ENCODE assay signal across 23 cellular contexts in the genomic region with DNA sequence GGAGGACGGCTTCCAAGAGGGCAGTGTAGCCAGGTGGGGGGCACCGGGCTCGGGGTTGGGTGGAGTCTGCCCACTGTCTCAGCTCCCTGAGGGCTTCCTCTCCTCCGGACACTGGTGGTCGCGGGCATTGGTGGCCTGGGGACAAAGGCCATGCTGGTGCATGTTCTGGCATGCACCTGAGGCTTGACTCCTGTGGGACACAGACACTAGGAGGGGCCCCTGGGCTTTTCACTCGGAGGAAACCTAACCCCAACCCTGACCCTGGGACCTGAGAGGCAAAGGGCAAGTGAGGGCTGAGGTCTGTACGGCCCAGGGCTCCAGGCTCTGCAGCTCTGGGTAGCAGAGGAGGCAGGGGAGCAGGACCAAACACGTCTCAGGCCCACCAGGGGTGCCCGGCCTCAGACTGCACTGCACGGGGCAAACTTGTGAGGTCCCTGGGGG. TPM values are rescaled to one million over a fixed set of nuclear protein-coding genes. Genes with fewer than 3 reads are reported as not detected.
"Had no signal": no experiment of that assay in that cellular context is flagged by ENCODE, and none has a peak within 500 bp of the region (broad histone marks: within the 10 kb centered on the region; RNA-seq: fewer than 3 reads in every experiment).

No MANE protein-coding gene starts in this region.

- H3K27ac ChIP-seq: cardiac muscle cell, epithelial cell of prostate, heart right ventricle, left lung, ovary, prostate gland, spleen, thyroid gland had no signal

- H3K9me3 ChIP-seq: heart right ventricle, left lung, ovary, prostate gland, spleen, thyroid gland had no signal

- H3K4me3 ChIP-seq: cardiac muscle cell, heart right ventricle, left lung, lung, ovary, prostate gland, spleen, thyroid gland had no signal

- H3K36me3 ChIP-seq: cardiac muscle cell, heart right ventricle, left lung, ovary, prostate gland, spleen, thyroid gland had no signal

- H3K4me3 Mint-ChIP-seq: activated B cell treated with CpG ODN at 0.5 μM for 24 hours; activated CD4-positive, alpha-beta memory T cell treated with anti-CD3 and anti-CD28 coated beads, Interleukin-2, amount 10 ng/mL, durations not matched to agents 7 days and 5 days; activated CD4-positive, alpha-beta T cell treated with anti-CD3 and anti-CD28 coated beads for 36 hours; activated naive CD8-positive, alpha-beta T cell treated with anti-CD3 and anti-CD28 coated beads, Interleukin-2, amount 50 U/mL, for 24 hours; naive thymus-derived CD8-positive, alpha-beta T cell had no signal

- H3K27ac Mint-ChIP-seq: activated B cell treated with CpG ODN at 0.5 μM for 24 hours; activated CD4-positive, alpha-beta memory T cell treated with anti-CD3 and anti-CD28 coated beads, Interleukin-2, amount 10 ng/mL, durations not matched to agents 7 days and 5 days; activated CD4-positive, alpha-beta T cell treated with anti-CD3 and anti-CD28 coated beads for 36 hours; activated naive CD8-positive, alpha-beta T cell treated with anti-CD3 and anti-CD28 coated beads, Interleukin-2, amount 50 U/mL, for 24 hours; activated T-cell treated with anti-CD3 and anti-CD28 coated beads, Interleukin-2, amount 50 U/mL, for 72 hours; naive thymus-derived CD8-positive, alpha-beta T cell had no signal

- H3K27me3 ChIP-seq: cardiac muscle cell, ovary, thyroid gland had no signal

- H3K9me3 Mint-ChIP-seq: activated B cell treated with CpG ODN at 0.5 μM for 24 hours; activated CD4-positive, alpha-beta memory T cell treated with anti-CD3 and anti-CD28 coated beads, Interleukin-2, amount 10 ng/mL, durations not matched to agents 7 days and 5 days; activated naive CD8-positive, alpha-beta T cell treated with anti-CD3 and anti-CD28 coated beads, Interleukin-2, amount 50 U/mL, for 24 hours; activated T-cell treated with anti-CD3 and anti-CD28 coated beads, Interleukin-2, amount 50 U/mL, for 72 hours; naive thymus-derived CD8-positive, alpha-beta T cell had no signal

- DNase-seq: activated B cell treated with CpG ODN at 0.5 μM for 24 hours; activated CD4-positive, alpha-beta memory T cell treated with anti-CD3 and anti-CD28 coated beads, Interleukin-2, amount 10 ng/mL, durations not matched to agents 7 days and 5 days; activated CD4-positive, alpha-beta T cell treated with anti-CD3 and anti-CD28 coated beads for 36 hours; activated effector memory CD4-positive, alpha-beta T cell treated with Interleukin-2 at 50 U/mL for 16 hours; activated naive CD4-positive, alpha-beta T cell treated with anti-CD3 and anti-CD28 coated beads, Interleukin-2, amount 50 U/mL, for 16 hours; activated naive CD8-positive, alpha-beta T cell treated with anti-CD3 and anti-CD28 coated beads, Interleukin-2, amount 50 U/mL, for 24 hours; cortex of kidney; foreskin fibroblast; heart right ventricle; kidney glomerular epithelial cell; left lung; naive thymus-derived CD8-positive, alpha-beta T cell; ovary; spleen; stimulated activated CD4-positive, alpha-beta T cell treated with anti-CD3 and anti-CD28 coated beads, Interleukin-4, amount 100 ng/mL, for 1 hour; stimulated activated naive CD4-positive, alpha-beta T cell treated with Interleukin-2 at 50 U/mL for 16 hours; T-helper 1 cell; thyroid gland had no signal

- ATAC-seq: activated CD4-positive, alpha-beta T cell treated with anti-CD3 and anti-CD28 coated beads for 36 hours; heart right ventricle; left lung had no signal

- H3K36me3 Mint-ChIP-seq: naive thymus-derived CD8-positive, alpha-beta T cell had no signal

RNA-seq across cellular contexts. Expression of gene FGFR3, which starts 22.3 kb away (rescaled TPM):
- total RNA-seq: naive thymus-derived CD8-positive, alpha-beta T cell had no signal
